ENCODE assay signal across 1 cellular context in genomic region chr11:60981515-60981914, GRCh38.
TF ChIP-seq lines count a peak whose summit lies in the region.

No MANE protein-coding gene starts in this region.

TF ChIP-seq in IMR-90, 13 proteins besides CTCF, POLR2A, EP300 and RAD21:
- no peak for TF ChIP-seq NFE2L2 (IDR thresholded peaks at IDR 0.05; ENCODE audit: low read depth, low read length)
- TF ChIP-seq MXI1 (IDR thresholded peaks at IDR 0.05; ENCODE audit: borderline replicate concordance, low read depth, low read length), result no peak
- no peak for TF ChIP-seq MAZ (IDR thresholded peaks at IDR 0.05; ENCODE audit: borderline replicate concordance, low read depth, low read length)
